ENCODE assay signal across 16 cellular contexts in genomic region chr11:120208012-120208441, GRCh38. TPM values are rescaled to one million over a fixed set of nuclear protein-coding genes. Genes with fewer than 3 reads are reported as not detected.
DNase-seq lines count a peak whose midpoint lies in the region; ATAC-seq, FAIRE-seq and TF ChIP-seq lines count a peak whose summit lies in the region.
"Had no signal": no experiment of that assay in that cellular context is flagged by ENCODE, and none has a peak within 500 bp of the region (broad histone marks: within the 10 kb centered on the region; RNA-seq: fewer than 3 reads in every experiment).

No MANE protein-coding gene starts in this region.

- H3K36me3 Mint-ChIP-seq in CD8-positive, alpha-beta T cell = peaks cover 6% of the 10 kb centered on the region
- H3K36me3 Mint-ChIP-seq: activated CD8-positive, alpha-beta memory T cell treated with anti-CD3 and anti-CD28 coated beads, Interleukin-2, amount 10 ng/mL, durations not matched to agents 7 days and 5 days had no signal

- no peaks in the 10 kb centered on the region for H3K9me3 Mint-ChIP-seq in CD8-positive, alpha-beta T cell

- no peak for TF ChIP-seq POLR2A in esophagus muscularis mucosa (IDR thresholded peaks at IDR 0.05; ENCODE audit: low read depth)

- H3K4me1 Mint-ChIP-seq in CD8-positive, alpha-beta T cell (ENCODE audit: low read depth) = peaks cover 19% of the 10 kb centered on the region

- POLR2A ChIA-PET in CD8-positive, alpha-beta T cell (lab: Charles Lee) = no interaction called here
- POLR2A ChIA-PET in PC-3 (lab: Charles Lee; ENCODE audit: unreplicated experiment) = no interaction called here

- H4K20me1 ChIP-seq in PC-3 (ENCODE audit: low read length) = peaks cover 7% of the 10 kb centered on the region; the same call in 1 of the 2 replicates

- H3K9me2 ChIP-seq in PC-3 (replicated peaks; ENCODE audit: low read length) = no peaks in the 10 kb centered on the region

- peaks cover 17% of the 10 kb centered on the region for H3K79me2 ChIP-seq in PC-3 (ENCODE audit: low read length)

- FAIRE-seq in small intestine (lab: Jason Lieb, UNC) = no peak
- FAIRE-seq: GM18507 had no signal

- peaks cover 13% of the 10 kb centered on the region for H3K4me1 ChIP-seq in CD8-positive, alpha-beta T cell (ENCODE audit: insufficient read depth, low read length)
- H3K4me1 ChIP-seq in PC-3 (ENCODE audit: insufficient read depth, low read length) (peaks cover 32% of the 10 kb centered on the region), esophagus muscularis mucosa (peaks cover 22 to 57% (median 42%) of the 10 kb centered on the region in 4 donors), small intestine (ENCODE audit: control insufficient read depth in 2 of 2, insufficient read depth in 1 of 2, low read depth in 1 of 2, low read length in 1 of 2) (peaks cover 0 to 12% of the 10 kb centered on the region in 2 donors)

- CTCF ChIA-PET in CD8-positive, alpha-beta T cell (lab: Charles Lee) = interaction anchor here (1.4 kb wide), 1 partner anchor 95 kb away, joined by 3 read pairs; no protein-coding TSS in a partner anchor
- CTCF ChIA-PET in PC-3 (lab: Charles Lee) = no interaction called here

- peak overlapping the region; percentile 37; the same call in 1 of the 2 replicates for H3K9ac ChIP-seq in PC-3 (ENCODE audit: low read length)

- no peak overlapping the region for H3K27ac Mint-ChIP-seq in CD8-positive, alpha-beta T cell
- H3K27ac Mint-ChIP-seq: activated CD8-positive, alpha-beta memory T cell treated with anti-CD3 and anti-CD28 coated beads, Interleukin-2, amount 10 ng/mL, durations not matched to agents 7 days and 5 days had no signal

- no peaks in the 10 kb centered on the region for H3F3A ChIP-seq in PC-3 (ENCODE audit: low read length, unreplicated experiment)

- peaks cover 15% of the 10 kb centered on the region for H3K27me3 Mint-ChIP-seq in CD8-positive, alpha-beta T cell (ENCODE audit: low read depth)

- BruUV-seq in PC-3 (replicated peaks; lab: Mats Ljungman, UMichigan) = no TSS peak

- DNase-seq in CD8-positive, alpha-beta T cell = no peak
- no peak for DNase-seq in PC-3
- DNase-seq in esophagus muscularis mucosa (ENCODE audit: extremely low spot score) = no peak
- DNase-seq in pons (ENCODE audit: low spot score) = peak; percentile 30
- DNase-seq in OCI-M2 (lab: John Stamatoyannopoulos, UW; ENCODE audit: unreplicated experiment) = no peak
- DNase-seq in putamen (ENCODE audit: low spot score) = no peak
- DNase-seq in small intestine = no peak
- DNase-seq: activated CD8-positive, alpha-beta memory T cell treated with anti-CD3 and anti-CD28 coated beads, Interleukin-2, amount 10 ng/mL, durations not matched to agents 7 days and 5 days; cerebellar nuclear complex; DMS53; NCI-H187 treated with DMSO at 0.1 percent for 48 hours; stimulated activated CD8-positive, alpha-beta memory T cell treated with anti-CD3 and anti-CD28 coated beads, Interleukin-4, amount 100 ng/mL, for 48 hours had no signal

- ATAC-seq in CD8-positive, alpha-beta T cell = no peak
- ATAC-seq in PC-3 = no peak
- ATAC-seq in HG02973 (IDR thresholded peaks at IDR 0.05; ENCODE audit: unreplicated experiment) = no peak
- ATAC-seq: activated CD8-positive, alpha-beta memory T cell treated with anti-CD3 and anti-CD28 coated beads, Interleukin-2, amount 10 ng/mL, durations not matched to agents 7 days and 5 days had no signal

- TF ChIP-seq CTCF in CD8-positive, alpha-beta T cell (IDR thresholded peaks at IDR 0.05) = no peak
- TF ChIP-seq CTCF in PC-3 (conservative IDR thresholded peaks at IDR 0.05; ENCODE audit: low read depth, low read length) = no peak
- no peak for TF ChIP-seq CTCF in esophagus muscularis mucosa (IDR thresholded peaks at IDR 0.05)

- no peak overlapping the region for H2AFZ ChIP-seq in PC-3 (ENCODE audit: low read length)

- H3K36me3 ChIP-seq in CD8-positive, alpha-beta T cell (ENCODE audit: insufficient read depth, low read length) = no peaks in the 10 kb centered on the region
- H3K36me3 ChIP-seq in PC-3 (ENCODE audit: low read depth, low read length) (no peaks in the 10 kb centered on the region), esophagus muscularis mucosa (no peaks in the 10 kb centered on the region), small intestine (ENCODE audit: control insufficient read depth in 2 of 2, insufficient read depth in 2 of 2, low read length in 2 of 2) (no peaks in the 10 kb centered on the region)
- H3K36me3 ChIP-seq: SJSA1 had no signal

- no peak overlapping the region for H3K4me3 ChIP-seq in CD8-positive, alpha-beta T cell (ENCODE audit: low read depth, low read length)
- no peak overlapping the region for H3K4me3 ChIP-seq in PC-3 (ENCODE audit: low read length)
- H3K4me3 ChIP-seq in esophagus muscularis mucosa = no peak overlapping the region
- H3K4me3 ChIP-seq in small intestine (ENCODE audit: low read depth in 1 of 2, low read length in 2 of 2) = no peak overlapping the region
- H3K4me3 ChIP-seq: SJSA1 had no signal

- 65% methylated on average over 10 of the region's 12 CpGs for WGBS in esophagus muscularis mucosa
- 46 to 48% (median 47%) methylated on average over 12 of the region's 12 CpGs for WGBS in small intestine, 3 donors

- no peaks in the 10 kb centered on the region for H3K27me3 ChIP-seq in CD8-positive, alpha-beta T cell (ENCODE audit: insufficient read depth, low read length)
- no peaks in the 10 kb centered on the region for H3K27me3 ChIP-seq in PC-3 (ENCODE audit: low read length)
- no peaks in the 10 kb centered on the region for H3K27me3 ChIP-seq in esophagus muscularis mucosa
- H3K27me3 ChIP-seq in small intestine (ENCODE audit: control insufficient read depth in 2 of 2, insufficient read depth in 2 of 2, low read length in 2 of 2) = no peaks in the 10 kb centered on the region
- H3K27me3 ChIP-seq: SJSA1 had no signal

- 0 out of 2 replicates have a peak overlapping the region, but pooled peaks have one; percentile 33 for H3K4me2 ChIP-seq in PC-3 (ENCODE audit: low read length)

- no peak overlapping the region for H3K27ac ChIP-seq in CD8-positive, alpha-beta T cell (ENCODE audit: low read depth, low read length)
- peak overlapping the region; percentile 78 for H3K27ac ChIP-seq in PC-3 (ENCODE audit: low read length)
- peak overlapping the region; percentile 1 to 84 (median 56) for H3K27ac ChIP-seq in esophagus muscularis mucosa (replicated peaks in 1 of 4)
- peak overlapping the region in 1 of 2 donors; percentile 69 for H3K27ac ChIP-seq in small intestine (ENCODE audit: low read depth in 1 of 2, low read length in 1 of 2)
- H3K27ac ChIP-seq: SJSA1 had no signal

- peak overlapping the region; percentile 57 for H3K4me3 Mint-ChIP-seq in CD8-positive, alpha-beta T cell
- H3K4me3 Mint-ChIP-seq: activated CD8-positive, alpha-beta memory T cell treated with anti-CD3 and anti-CD28 coated beads, Interleukin-2, amount 10 ng/mL, durations not matched to agents 7 days and 5 days had no signal

- H3K9me3 ChIP-seq in CD8-positive, alpha-beta T cell (ENCODE audit: low read length) = no peaks in the 10 kb centered on the region
- H3K9me3 ChIP-seq in PC-3 (ENCODE audit: low read length) (no peaks in the 10 kb centered on the region), esophagus muscularis mucosa (no peaks in the 10 kb centered on the region), small intestine (ENCODE audit: control insufficient read depth, low read depth) (no peaks in the 10 kb centered on the region)
- H3K9me3 ChIP-seq: SJSA1 had no signal

- no peak for TF ChIP-seq EP300 in esophagus muscularis mucosa (IDR thresholded peaks at IDR 0.05)

- intact Hi-C loops in CD8-positive, alpha-beta T cell (cut with DNase I, micrococcal nuclease) = no loop called here
- intact Hi-C loops in PC-3 (cut with micrococcal nuclease) (no loop called here), esophagus muscularis mucosa (cut with DNase I) (no loop called here)

RNA-seq across cellular contexts. Expression of gene OAF, which starts 2.8 kb away (rescaled TPM):
- 1 to 10 TPM; 5.5 to 6.5 TPM for total RNA-seq in CD8-positive, alpha-beta T cell
- total RNA-seq in PC-3 (2014; rRNA removed) (97.1 and 126 TPM in 2 replicates), esophagus muscularis mucosa (10 to 100 TPM; 30.7 to 66.1 (median 58.1) TPM)
- polyA plus RNA-seq in small intestine = 10 to 100 TPM; 33.0 to 66.0 (median 64.3) TPM

RNA-seq across cellular contexts. Expression of gene POU2F3, which starts 31.9 kb away (rescaled TPM):
- total RNA-seq in CD8-positive, alpha-beta T cell = not detected
- 0.62 and 0.81 TPM in 2 replicates for total RNA-seq in PC-3 (2014; rRNA removed)
- total RNA-seq in esophagus muscularis mucosa = not detected
- 1 to 10 TPM; 1.4 to 1.6 (median 1.4) TPM for polyA plus RNA-seq in small intestine
- total RNA-seq: activated CD8-positive, alpha-beta memory T cell treated with anti-CD3 and anti-CD28 coated beads, Interleukin-2, amount 10 ng/mL, durations not matched to agents 7 days and 5 days; pulmonary artery endothelial cell; SJSA1 had no signal

Comparison
In these comparisons a context has a peak if more than half of its experiments do, and no peak if none do; other contexts are left out.
1. RNA of gene OAF, which starts 2.8 kb away (total RNA-seq): 97.1 to 126 TPM in PC-3 and 30.7 to 66.1 TPM in esophagus muscularis mucosa; 5.5 to 6.5 TPM in CD8-positive, alpha-beta T cell; every median in the first group is over 4 times any median in the second.